ENCODE assay signal across 20 cellular contexts in the genomic region with DNA sequence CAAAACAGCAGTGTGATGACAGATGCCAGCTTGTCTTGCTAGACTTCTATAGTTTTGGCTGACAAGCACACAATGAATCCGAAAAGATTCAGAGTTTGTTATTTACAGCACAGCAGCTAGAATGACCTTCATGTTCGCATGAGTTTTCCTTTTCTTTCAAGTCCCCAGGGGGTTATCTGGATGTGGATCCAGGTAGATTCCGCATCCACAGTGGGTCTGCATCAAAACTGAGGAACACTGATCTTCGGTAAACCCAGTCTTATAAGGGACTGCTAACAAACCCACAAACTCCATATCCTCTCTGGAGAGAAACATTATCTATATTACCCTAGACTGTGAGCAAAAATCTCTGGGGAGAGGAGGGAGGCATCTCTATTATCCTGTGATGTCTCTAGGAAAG.
"Had no signal": no experiment of that assay in that cellular context is flagged by ENCODE, and none has a peak within 500 bp of the region (broad histone marks: within the 10 kb centered on the region; RNA-seq: fewer than 3 reads in every experiment).

No MANE protein-coding gene starts in this region.

- H3K4me3 Mint-ChIP-seq: naive B cell; nephron; stimulated activated effector memory CD8-positive, alpha-beta T cell treated with anti-CD3 and anti-CD28 coated beads, Interleukin-12 subunit alpha, Interleukin-12 subunit beta, amount 100 ng/mL, for 72 hours had no signal

- H3K27ac Mint-ChIP-seq: naive B cell; nephron; stimulated activated effector memory CD8-positive, alpha-beta T cell treated with anti-CD3 and anti-CD28 coated beads, Interleukin-12 subunit alpha, Interleukin-12 subunit beta, amount 100 ng/mL, for 72 hours had no signal

- H3K9me3 Mint-ChIP-seq: nephron had no signal

- H3K4me1 ChIP-seq: suprapubic skin, upper lobe of left lung, vagina had no signal

- DNase-seq: effector CD4-positive, alpha-beta T cell; left colon; left ventricle myocardium superior; mesenchymal stem cell; naive B cell; nucleus accumbens; ovary; right cardiac atrium; small intestine; stimulated activated CD4-positive, alpha-beta T cell treated with anti-CD3 and anti-CD28 coated beads, Interleukin-4, amount 100 ng/mL, for 1 hour; stimulated activated CD8-positive, alpha-beta memory T cell treated with anti-CD3 and anti-CD28 coated beads, Interleukin-4, amount 100 ng/mL, for 48 hours; stimulated activated naive CD8-positive, alpha-beta T cell treated with anti-CD3 and anti-CD28 coated beads, Interleukin-15, Interleukin-2, amounts not matched to agents 100 U/mL and 50 U/mL, for 24 hours; tibial artery; upper lobe of left lung had no signal

- H3K36me3 Mint-ChIP-seq: naive B cell; stimulated activated effector memory CD8-positive, alpha-beta T cell treated with anti-CD3 and anti-CD28 coated beads, Interleukin-12 subunit alpha, Interleukin-12 subunit beta, amount 100 ng/mL, for 72 hours had no signal

- ATAC-seq: left colon; left ventricle myocardium superior; right cardiac atrium; stimulated activated effector memory CD8-positive, alpha-beta T cell treated with anti-CD3 and anti-CD28 coated beads, Interleukin-12 subunit alpha, Interleukin-12 subunit beta, amount 100 ng/mL, for 72 hours; stimulated activated naive CD8-positive, alpha-beta T cell treated with anti-CD3 and anti-CD28 coated beads, Interleukin-15, Interleukin-2, amounts not matched to agents 100 U/mL and 50 U/mL, for 24 hours had no signal

- H3K36me3 ChIP-seq: ovary, suprapubic skin, tibial artery, upper lobe of left lung, vagina had no signal

- H3K27ac ChIP-seq: coronary artery, ovary, suprapubic skin, tibial artery, upper lobe of left lung, vagina had no signal

- H3K27me3 ChIP-seq: ovary, suprapubic skin, tibial artery, upper lobe of left lung, vagina had no signal

- H3K9me3 ChIP-seq: ovary, suprapubic skin, tibial artery, upper lobe of left lung, vagina had no signal

- H3K4me1 Mint-ChIP-seq: naive B cell; nephron; stimulated activated effector memory CD8-positive, alpha-beta T cell treated with anti-CD3 and anti-CD28 coated beads, Interleukin-12 subunit alpha, Interleukin-12 subunit beta, amount 100 ng/mL, for 72 hours had no signal

- H3K4me3 ChIP-seq: coronary artery, lung, ovary, suprapubic skin, tibial artery, upper lobe of left lung, vagina had no signal

- H3K27me3 Mint-ChIP-seq: naive B cell had no signal
